ENCODE assay signal across 8 cellular contexts in genomic region chr1:204376919-204377799, GRCh38. TPM values are rescaled to one million over a fixed set of nuclear protein-coding genes. Genes with fewer than 3 reads are reported as not detected.
DNase-seq lines count a peak whose midpoint lies in the region; ATAC-seq and TF ChIP-seq lines count a peak whose summit lies in the region.

No MANE protein-coding gene starts in this region.

- H3K36me3 ChIP-seq in BLaER1 = no peaks in the 10 kb centered on the region
- no peaks in the 10 kb centered on the region for H3K36me3 ChIP-seq in MG63
- no peaks in the 10 kb centered on the region for H3K36me3 ChIP-seq in neural cell (ENCODE audit: insufficient read depth, low read length)

- TF ChIP-seq RAD21 in neural cell (conservative IDR thresholded peaks at IDR 0.05) = no peak

- H3F3A ChIP-seq in neural cell (ENCODE audit: insufficient read depth, low read length, poor library complexity, severe bottlenecking) = no peaks in the 10 kb centered on the region

- H3K27ac ChIP-seq in BLaER1 = no peak overlapping the region
- H3K27ac ChIP-seq in neural cell (ENCODE audit: low read length) = no peak overlapping the region

- no peaks in the 10 kb centered on the region for H3K79me2 ChIP-seq in neural cell (replicated peaks; ENCODE audit: insufficient read depth, low read length)

- H3K9me2 ChIP-seq in neural cell (ENCODE audit: insufficient read depth, low read length) = no peaks in the 10 kb centered on the region

- peak overlapping the region; percentile 86 for H3K4me2 ChIP-seq in BLaER1
- H3K4me2 ChIP-seq in neural cell (ENCODE audit: low read length) = no peak overlapping the region

- in situ Hi-C loops in GM13976 (cut with MboI; ENCODE audit: low sequenced_read_pairs, unreplicated experiment) = no loop called here

- no peaks in the 10 kb centered on the region for H3K9me3 ChIP-seq in BLaER1
- H3K9me3 ChIP-seq in MG63 = no peaks in the 10 kb centered on the region
- H3K9me3 ChIP-seq in neural cell (ENCODE audit: low read length) = no peaks in the 10 kb centered on the region

- TF ChIP-seq EP300 in neural cell (conservative IDR thresholded peaks at IDR 0.05; ENCODE audit: poor library complexity, severe bottlenecking) = no peak

- no peak for TF ChIP-seq CTCF in epithelial cell of proximal tubule (conservative IDR thresholded peaks at IDR 0.05; ENCODE audit: low read depth, low read length)
- TF ChIP-seq CTCF in neural cell (IDR thresholded peaks at IDR 0.05; ENCODE audit: poor library complexity, severe bottlenecking) = no peak
- TF ChIP-seq CTCF in GM13976 (IDR thresholded peaks at IDR 0.05; ENCODE audit: borderline replicate concordance, control extremely low read depth, extremely low read depth, insufficient read depth, missing control alignments) = no peak

- no peak for ATAC-seq in HG03460 (IDR thresholded peaks at IDR 0.05; ENCODE audit: unreplicated experiment)

- DNase-seq in MG63 = peak; percentile 50
- peak; percentile 63 for DNase-seq in epithelial cell of proximal tubule (ENCODE audit: low read depth)
- DNase-seq in GM13976 (ENCODE audit: low spot score) = no peak
- no peak for DNase-seq in UCSD-AML1 (lab: John Stamatoyannopoulos, UW; ENCODE audit: unreplicated experiment)
- no peak for DNase-seq in superior temporal gyrus (ENCODE audit: extremely low spot score)

- H3K27me3 ChIP-seq in BLaER1 (peaks cover 53% of the 10 kb centered on the region), MG63 (peaks cover 71% of the 10 kb centered on the region), neural cell (ENCODE audit: insufficient read depth, low read depth, low read length) (peaks cover 90% of the 10 kb centered on the region)

- no peak overlapping the region for H2AFZ ChIP-seq in neural cell (ENCODE audit: low read depth, low read length)

- H4K20me1 ChIP-seq in BLaER1 (0 out of 2 replicates have a peak, but pooled peaks cover 6% of the 10 kb centered on the region), neural cell (ENCODE audit: insufficient read depth) (no peaks in the 10 kb centered on the region)

- H3K4me3 ChIP-seq in BLaER1 (peak overlapping the region; percentile 59; the same call in 1 of the 2 replicates), MG63 (peak overlapping the region; percentile 28; the same call in 1 of the 2 replicates), epithelial cell of proximal tubule (ENCODE audit: low read depth, low read length) (peak overlapping the region; percentile 90), neural cell (ENCODE audit: low read length) (peak overlapping the region; percentile 71)

- H3K9ac ChIP-seq in BLaER1 (no peak overlapping the region), neural cell (ENCODE audit: low read length) (peak overlapping the region; percentile 39)

- H3K4me1 ChIP-seq in BLaER1 = peaks cover 16% of the 10 kb centered on the region

TF ChIP-seq in neural cell, 6 proteins besides CTCF, POLR2A, EP300 and RAD21:
- no peak for TF ChIP-seq POLR2AphosphoS5 (IDR thresholded peaks at IDR 0.05)
- no peak for TF ChIP-seq EZH2 (IDR thresholded peaks at IDR 0.05; ENCODE audit: borderline replicate concordance, insufficient read depth, low read length, poor library complexity, severe bottlenecking)
- TF ChIP-seq REST (IDR thresholded peaks at IDR 0.05; ENCODE audit: borderline replicate concordance) = no peak
- no peak for TF ChIP-seq MXI1 (conservative IDR thresholded peaks at IDR 0.05; ENCODE audit: poor library complexity, severe bottlenecking)
- TF ChIP-seq SMC3 (conservative IDR thresholded peaks at IDR 0.05; ENCODE audit: poor library complexity) = no peak
- TF ChIP-seq TAF1 (IDR thresholded peaks at IDR 0.05; ENCODE audit: low read depth) = no peak

RNA-seq across cellular contexts. Expression of gene PLEKHA6, which starts 17.4 kb away (rescaled TPM):
- not detected in 2 replicates for total RNA-seq in MG63 (2014; rRNA removed; shearing (Covaris generic); ENCODE audit: low replicate concordance)
- 10.4 and 19.9 TPM in 2 replicates for total RNA-seq in epithelial cell of proximal tubule
- polyA plus RNA-seq in neural cell = 22.6 and 25.5 TPM in 2 replicates
- polyA minus RNA-seq in neural cell = 24.3 and 28.7 TPM in 2 replicates

RNA-seq across cellular contexts. Expression of gene PPP1R15B, which starts 34.5 kb away (rescaled TPM):
- total RNA-seq in MG63 (2014; rRNA removed; shearing (Covaris generic); ENCODE audit: low replicate concordance) = 35.0 and 36.8 TPM in 2 replicates
- 26.6 and 28.5 TPM in 2 replicates for total RNA-seq in epithelial cell of proximal tubule
- polyA plus RNA-seq in neural cell = 30.1 and 31.2 TPM in 2 replicates
- 55.2 and 55.5 TPM in 2 replicates for polyA minus RNA-seq in neural cell

Comparison
In these comparisons a context has a peak if more than half of its experiments do, and no peak if none do; other contexts are left out.
1. H3K4me3 ChIP-seq: peak in every context shown above with its lines; median percentile 90 in epithelial cell of proximal tubule; 71 in neural cell; 59 in BLaER1; 28 in MG63.
2. DNase-seq: peak in MG63 (single experiment) and epithelial cell of proximal tubule (single experiment); none in GM13976 (single experiment), UCSD-AML1 (single experiment) and superior temporal gyrus (single experiment).
3. RNA of gene PLEKHA6, which starts 17.4 kb away (total RNA-seq): 10.4 to 19.9 TPM in epithelial cell of proximal tubule; not detected in MG63; every median in the first group is over 10 times any median in the second.